In genomic region chr20:63942250-63943006, GRCh38 we compare ENCODE assay signal across 1 cellular context.
TF ChIP-seq lines count a peak whose summit lies in the region.

No MANE protein-coding gene starts in this region.

TF ChIP-seq in endothelial cell of umbilical vein, 7 proteins besides CTCF, POLR2A, EP300 and RAD21:
- TF ChIP-seq EZH2 (IDR thresholded peaks at IDR 0.05; ENCODE audit: borderline replicate concordance, low read depth, low read length, severe bottlenecking) (no peak), MAX (IDR thresholded peaks at IDR 0.05; ENCODE audit: insufficient read depth, insufficient read length) (no peak), POLR2AphosphoS5 (IDR thresholded peaks at IDR 0.05; ENCODE audit: insufficient read depth, low read depth, low read length) (no peak), FOS (IDR thresholded peaks at IDR 0.05; ENCODE audit: borderline replicate concordance, insufficient read depth, low read length) (no peak), MYC (IDR thresholded peaks at IDR 0.05; ENCODE audit: low read depth, low read length) (no peak), GATA2 (IDR thresholded peaks at IDR 0.05; ENCODE audit: insufficient read depth, insufficient read length, low read depth, low read length) (no peak), JUN (IDR thresholded peaks at IDR 0.05; ENCODE audit: borderline replicate concordance, insufficient read depth, insufficient read length, low read depth) (no peak)
